ENCODE assay signal across 13 cellular contexts in the genomic region with DNA sequence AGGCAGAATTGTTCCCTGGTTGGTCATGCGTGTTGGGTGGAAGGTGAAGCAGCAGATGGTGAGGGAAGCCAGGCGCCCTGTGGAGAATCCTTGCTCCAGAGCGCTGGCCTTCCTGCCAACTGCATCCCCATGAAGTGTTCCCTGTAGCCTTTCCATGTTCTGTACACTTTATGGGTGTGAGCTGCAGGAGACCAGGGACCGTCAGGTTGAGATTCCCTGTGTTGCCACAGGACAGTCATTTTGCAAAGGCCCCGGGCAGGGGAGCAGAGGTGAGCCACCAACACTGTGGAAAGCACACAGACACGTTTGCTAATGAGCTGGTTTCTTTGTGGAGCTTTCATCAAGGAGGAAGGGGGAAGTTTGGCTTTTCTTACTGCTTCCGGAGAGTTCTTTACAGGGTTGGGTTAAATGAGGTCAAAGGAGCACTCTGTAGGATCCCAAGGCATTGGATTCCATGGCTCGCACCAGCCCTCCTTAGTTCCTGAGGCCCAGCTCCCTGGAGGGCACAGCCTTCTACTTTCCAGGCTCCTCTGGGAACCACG. TPM values are rescaled to one million over a fixed set of nuclear protein-coding genes. Genes with fewer than 3 reads are reported as not detected.
DNase-seq lines count a peak whose midpoint lies in the region; ATAC-seq and FAIRE-seq lines count a peak whose summit lies in the region.
"Had no signal": no experiment of that assay in that cellular context is flagged by ENCODE, and none has a peak within 500 bp of the region (broad histone marks: within the 10 kb centered on the region; RNA-seq: fewer than 3 reads in every experiment).

No MANE protein-coding gene starts in this region.

- intact Hi-C loops in activated CD4-positive, alpha-beta T cell treated with anti-CD3 and anti-CD28 coated beads, Interleukin-2, amount 10 ng/mL, durations not matched to agents 24 days and 14 days (cut with micrococcal nuclease) = loop anchor here (1.0 kb wide), 1 partner anchor 27 kb away; no protein-coding TSS in a partner anchor
- intact Hi-C loops in left colon (cut with DNase I, micrococcal nuclease) = no loop called here

- H3K27me3 Mint-ChIP-seq in activated CD4-positive, alpha-beta T cell treated with anti-CD3 and anti-CD28 coated beads, Interleukin-2, amount 10 ng/mL, durations not matched to agents 24 days and 14 days = no peaks in the 10 kb centered on the region
- no peaks in the 10 kb centered on the region for H3K27me3 Mint-ChIP-seq in stimulated activated naive CD8-positive, alpha-beta T cell treated with anti-CD3 and anti-CD28 coated beads, Interleukin-15, Interleukin-2, amounts not matched to agents 100 ng/mL and 50 ng/mL, for 24 hours

- peak overlapping the region; percentile 92 for H3K27ac Mint-ChIP-seq in activated CD4-positive, alpha-beta T cell treated with anti-CD3 and anti-CD28 coated beads, Interleukin-2, amount 10 ng/mL, durations not matched to agents 24 days and 14 days
- peak overlapping the region; percentile 99 for H3K27ac Mint-ChIP-seq in stimulated activated naive CD8-positive, alpha-beta T cell treated with anti-CD3 and anti-CD28 coated beads, Interleukin-15, Interleukin-2, amounts not matched to agents 100 ng/mL and 50 ng/mL, for 24 hours

- H3K9me3 Mint-ChIP-seq in activated CD4-positive, alpha-beta T cell treated with anti-CD3 and anti-CD28 coated beads, Interleukin-2, amount 10 ng/mL, durations not matched to agents 24 days and 14 days = peaks cover 9% of the 10 kb centered on the region
- H3K9me3 Mint-ChIP-seq in stimulated activated naive CD8-positive, alpha-beta T cell treated with anti-CD3 and anti-CD28 coated beads, Interleukin-15, Interleukin-2, amounts not matched to agents 100 ng/mL and 50 ng/mL, for 24 hours = no peaks in the 10 kb centered on the region

- peaks cover 82% of the 10 kb centered on the region for H3K4me1 Mint-ChIP-seq in activated CD4-positive, alpha-beta T cell treated with anti-CD3 and anti-CD28 coated beads, Interleukin-2, amount 10 ng/mL, durations not matched to agents 24 days and 14 days
- H3K4me1 Mint-ChIP-seq in stimulated activated naive CD8-positive, alpha-beta T cell treated with anti-CD3 and anti-CD28 coated beads, Interleukin-15, Interleukin-2, amounts not matched to agents 100 ng/mL and 50 ng/mL, for 24 hours (ENCODE audit: low read depth) = peaks cover 98% of the 10 kb centered on the region

- H3K4me3 Mint-ChIP-seq in activated CD4-positive, alpha-beta T cell treated with anti-CD3 and anti-CD28 coated beads, Interleukin-2, amount 10 ng/mL, durations not matched to agents 24 days and 14 days = peak overlapping the region; percentile 79
- peak overlapping the region; percentile 75 for H3K4me3 Mint-ChIP-seq in stimulated activated naive CD8-positive, alpha-beta T cell treated with anti-CD3 and anti-CD28 coated beads, Interleukin-15, Interleukin-2, amounts not matched to agents 100 ng/mL and 50 ng/mL, for 24 hours

- peak; percentile 36 for ATAC-seq in left colon

- FAIRE-seq in GM19239 (lab: Jason Lieb, UNC) = no peak
- FAIRE-seq: GM12892 had no signal

- peak; percentile 77 for DNase-seq in activated CD4-positive, alpha-beta T cell treated with anti-CD3 and anti-CD28 coated beads, Interleukin-2, amount 10 ng/mL, durations not matched to agents 24 days and 14 days
- DNase-seq in activated CD4-positive, alpha-beta T cell treated with anti-CD3 and anti-CD28 coated beads for 1 hour = no peak
- DNase-seq in activated T-cell treated with anti-CD3 and anti-CD28 coated beads, Interleukin-2, amount 50 U/mL, for 48 hours = peak; percentile 59 to 62
- DNase-seq in left colon = no peak
- no peak for DNase-seq in NCI-H1092 treated with DMSO at 0.1 percent for 48 hours (lab: John Stamatoyannopoulos, UW)
- DNase-seq in GM19240 (ENCODE audit: insufficient read length, low spot score) = no peak
- DNase-seq in GM19239 (ENCODE audit: insufficient read length, low spot score) = no peak
- DNase-seq: amniotic stem cell, foreskin fibroblast, SHP77 treated with DMSO at 0.1 percent for 48 hours had no signal

- peaks cover 40% of the 10 kb centered on the region for H3K36me3 Mint-ChIP-seq in activated CD4-positive, alpha-beta T cell treated with anti-CD3 and anti-CD28 coated beads, Interleukin-2, amount 10 ng/mL, durations not matched to agents 24 days and 14 days (ENCODE audit: low read depth)
- peaks cover 46% of the 10 kb centered on the region for H3K36me3 Mint-ChIP-seq in stimulated activated naive CD8-positive, alpha-beta T cell treated with anti-CD3 and anti-CD28 coated beads, Interleukin-15, Interleukin-2, amounts not matched to agents 100 ng/mL and 50 ng/mL, for 24 hours (ENCODE audit: low read depth)

RNA-seq across cellular contexts. Expression of a gene that starts 32.1 kb away (rescaled TPM):
- 57.8 and 61.7 TPM in 2 replicates for total RNA-seq in activated CD4-positive, alpha-beta T cell treated with anti-CD3 and anti-CD28 coated beads, Interleukin-2, amount 10 ng/mL, durations not matched to agents 24 days and 14 days
- total RNA-seq in left colon = 10 to 100 TPM; 85.6 TPM

RNA-seq across cellular contexts. Expression of a gene that starts 51.5 kb away (rescaled TPM):
- total RNA-seq in activated CD4-positive, alpha-beta T cell treated with anti-CD3 and anti-CD28 coated beads, Interleukin-2, amount 10 ng/mL, durations not matched to agents 24 days and 14 days = 0.19 and 0.23 TPM in 2 replicates
- total RNA-seq in left colon = not detected
- total RNA-seq: LHCN-M2 had no signal

Comparison
In these comparisons a context has a peak if more than half of its experiments do, and no peak if none do; other contexts are left out.
1. DNase-seq: peak in activated CD4-positive, alpha-beta T cell treated with anti-CD3 and anti-CD28 coated beads, Interleukin-2, amount 10 ng/mL, durations not matched to agents 24 days and 14 days (single experiment) and activated T-cell treated with anti-CD3 and anti-CD28 coated beads, Interleukin-2, amount 50 U/mL, for 48 hours (2 of 2); none in activated CD4-positive, alpha-beta T cell treated with anti-CD3 and anti-CD28 coated beads for 1 hour (single experiment), left colon (0 of 2), NCI-H1092 treated with DMSO at 0.1 percent for 48 hours (single experiment), GM19240 (single experiment) and GM19239 (single experiment).